In the genomic region with DNA sequence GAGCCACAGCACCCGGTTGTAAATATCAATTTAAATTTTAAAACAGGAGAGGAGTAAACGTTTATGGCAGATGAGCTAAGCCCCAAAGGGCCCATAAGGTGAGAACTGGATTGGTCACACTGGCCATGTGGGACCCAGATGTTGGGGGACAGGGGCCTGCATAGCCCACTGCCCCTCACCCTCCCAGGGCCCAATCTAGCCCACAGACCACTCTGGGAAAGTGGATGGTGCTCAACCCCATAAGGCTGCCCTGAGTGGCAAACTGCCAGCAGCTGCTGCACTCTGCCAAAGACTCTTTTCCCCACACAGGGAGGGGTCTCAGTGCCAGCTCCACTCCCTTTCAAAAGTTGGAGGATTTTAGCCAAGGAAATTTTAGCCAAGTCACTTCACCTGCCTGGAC, we compare ENCODE assay signal across 1 cellular context.
TF ChIP-seq lines count a peak whose summit lies in the region.

No MANE protein-coding gene starts in this region.

TF ChIP-seq in endothelial cell of umbilical vein, 7 proteins besides CTCF, POLR2A, EP300 and RAD21:
- no peak for TF ChIP-seq FOS (IDR thresholded peaks at IDR 0.05; ENCODE audit: borderline replicate concordance, insufficient read depth, low read length)
- TF ChIP-seq POLR2AphosphoS5 (IDR thresholded peaks at IDR 0.05; ENCODE audit: insufficient read depth, low read depth, low read length) = no peak
- no peak for TF ChIP-seq EZH2 (IDR thresholded peaks at IDR 0.05; ENCODE audit: borderline replicate concordance, low read depth, low read length, severe bottlenecking)
- no peak for TF ChIP-seq JUN (IDR thresholded peaks at IDR 0.05; ENCODE audit: borderline replicate concordance, insufficient read depth, insufficient read length, low read depth)
- TF ChIP-seq, protein P1, sequence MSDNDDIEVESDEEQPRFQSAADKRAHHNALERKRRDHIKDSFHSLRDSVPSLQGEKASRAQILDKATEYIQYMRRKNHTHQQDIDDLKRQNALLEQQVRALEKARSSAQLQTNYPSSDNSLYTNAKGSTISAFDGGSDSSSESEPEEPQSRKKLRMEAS (IDR thresholded peaks at IDR 0.05; ENCODE audit: insufficient read depth, insufficient read length) = no peak
TF ChIP-seq in endothelial cell of umbilical vein: peak in this region for 0.
